In genomic region chr1:145893306-145894055, GRCh38 we compare ENCODE assay signal across 1 cellular context.
TF ChIP-seq lines count a peak whose summit lies in the region.

No MANE protein-coding gene starts in this region.

TF ChIP-seq in HCT116, 20 proteins besides CTCF, POLR2A, EP300 and RAD21 (continued from another document):
- TF ChIP-seq ATF3 (IDR thresholded peaks at IDR 0.05) (no peak), CEBPB (IDR thresholded peaks at IDR 0.05; ENCODE audit: low read depth) (no peak), JUND (IDR thresholded peaks at IDR 0.05) (no peak), SP1 (IDR thresholded peaks at IDR 0.05; ENCODE audit: low read depth) (no peak), YY1 (IDR thresholded peaks at IDR 0.05; ENCODE audit: extremely low read depth, insufficient replicate concordance, low read depth, low read length) (no peak)
TF ChIP-seq in HCT116: peak in this region for 0.
